ENCODE assay signal across 8 cellular contexts in genomic region chr1:39539252-39539790, GRCh38. TPM values are rescaled to one million over a fixed set of nuclear protein-coding genes. Genes with fewer than 3 reads are reported as not detected.
A peak's percentile ranks its signal among the peaks of the same experiment; 100 is the strongest.
DNase-seq lines count a peak whose midpoint lies in the region; ATAC-seq, FAIRE-seq and TF ChIP-seq lines count a peak whose summit lies in the region.

No MANE protein-coding gene starts in this region.

- TF ChIP-seq POLR2A in GM12891 (IDR thresholded peaks at IDR 0.05; ENCODE audit: low read depth, low read length), result no peak
- TF ChIP-seq POLR2A in NB4 (IDR thresholded peaks at IDR 0.05; ENCODE audit: extremely low read depth, insufficient read length), result no peak
- no peak for TF ChIP-seq POLR2A in GM12878 (IDR thresholded peaks at IDR 0.05; ENCODE audit: low read depth, low read length)
- no peak for TF ChIP-seq POLR2A in sigmoid colon (IDR thresholded peaks at IDR 0.05)

- POLR2A ChIA-PET in GM12878 (lab: Charles Lee), result no interaction called here

- peak; percentile 91 for FAIRE-seq in GM12891 (lab: Jason Lieb, UNC)
- peak; percentile 93 for FAIRE-seq in GM12878 (lab: Jason Lieb, UNC)

- H3K27ac ChIP-seq in GM12878 (ENCODE audit: control insufficient read depth, insufficient read depth) (no peak overlapping the region), sigmoid colon (no peak overlapping the region)

- RAD21 ChIA-PET in GM12878 (lab: Charles Lee; ENCODE audit: unreplicated experiment), result interaction anchor here (0.6 to 2.0 kb wide), 20 partner anchors 13 to 447 kb away, joined by 3 to 10 read pairs (median 4); no protein-coding TSS in a partner anchor

- H3K36me3 ChIP-seq in GM12878 (ENCODE audit: control insufficient read depth in 2 of 2, insufficient read depth in 2 of 2, low read length in 1 of 2) (peaks cover 2 to 7% of the 10 kb centered on the region in 2 experiments; a peak in 3 of 4 replicates), sigmoid colon (peaks cover 0 to 29% (median 2%) of the 10 kb centered on the region in 4 donors)

- no peak overlapping the region for H3K9ac ChIP-seq in GM12878 (ENCODE audit: control insufficient read depth, insufficient read depth, low read length)

- peaks cover 10% of the 10 kb centered on the region for H3K4me1 ChIP-seq in GM12878 (ENCODE audit: control insufficient read depth, insufficient read depth, low read length)
- H3K4me1 ChIP-seq in sigmoid colon, result peaks cover 0 to 5% (median 2%) of the 10 kb centered on the region in 4 donors

- no peaks in the 10 kb centered on the region for H3K9me3 ChIP-seq in GM12878 (replicated peaks; ENCODE audit: control insufficient read depth, insufficient read depth, low read length)
- H3K9me3 ChIP-seq in sigmoid colon, result no peaks in the 10 kb centered on the region

- no peak overlapping the region for H3K4me2 ChIP-seq in GM12878 (ENCODE audit: control insufficient read depth, insufficient read depth)

- WGBS in GM12878 (ENCODE audit: insufficient coverage, insufficient replicate concordance, low lambda C conversion rate, missing lambda C conversion rate), result 4% methylated on average over 5 of the region's 5 CpGs
- 7 to 13% methylated on average over 5 of the region's 5 CpGs for WGBS in sigmoid colon, 2 donors

- CTCF ChIA-PET in GM12878 (lab: Yijun Ruan, JAX), result interaction anchor here (0.6 to 3.7 kb wide), 55 partner anchors 8 to 502 kb away, joined by 3 to 27 read pairs (median 4); no protein-coding TSS in a partner anchor

- peak overlapping the region; percentile 68 for H2AFZ ChIP-seq in GM12878 (ENCODE audit: control insufficient read depth, low read depth, low read length)

- no TSS peak for BruUV-seq in GM12878 (replicated peaks; lab: Mats Ljungman, UMichigan)

- H3K79me2 ChIP-seq in GM12878 (ENCODE audit: control insufficient read depth, insufficient read depth, low read length), result no peaks in the 10 kb centered on the region

- TF ChIP-seq EP300 in GM12878 (IDR thresholded peaks at IDR 0.05; ENCODE audit: borderline replicate concordance in 1 of 2, control insufficient read depth in 1 of 2, low read depth in 2 of 2, low read length in 2 of 2) (no peak), sigmoid colon (IDR thresholded peaks at IDR 0.05) (no peak)

- peak; percentile 71 for DNase-seq in ACHN
- DNase-seq in GM12891 (ENCODE audit: insufficient read length, low spot score), result peak; percentile 64
- peak; percentile 73 for DNase-seq in NB4 (ENCODE audit: low read depth)
- peak; percentile 51 for DNase-seq in SKM-1 (lab: John Stamatoyannopoulos, UW; ENCODE audit: unreplicated experiment)
- DNase-seq in GM12878 (ENCODE audit: low read depth, low spot score), result peak; percentile 27
- DNase-seq in hypothalamus (lab: John Stamatoyannopoulos, UW), result peak in 46 of 51 donors; percentile 6 to 82 (median 49)
- peak; percentile 86 for DNase-seq in sigmoid colon

- no peaks in the 10 kb centered on the region for H4K20me1 ChIP-seq in GM12878 (ENCODE audit: control insufficient read depth, insufficient read depth)

- in situ Hi-C loops in ACHN (cut with HindIII; ENCODE audit: low pct_ligation_motif_present, low pct_unique_long_range_greater_than_20kb, low sequenced_read_pairs) (no loop called here), GM12878 (cut with MboI) (loop anchor here (5.0 kb wide), 2 partner anchors 52 to 442 kb away; no protein-coding TSS in a partner anchor)

- TF ChIP-seq CTCF in NB4 (IDR thresholded peaks at IDR 0.05; ENCODE audit: low read depth, low read length) (peak; percentile 84), GM12878 (IDR thresholded peaks at IDR 0.05 in 2 of 3, conservative IDR thresholded peaks at IDR 0.05 in 1 of 3; ENCODE audit: control insufficient read depth in 2 of 3, extremely low read depth in 1 of 3, insufficient read depth in 1 of 3, low read depth in 3 of 3, low read length in 3 of 3) (peak; percentile 89 to 91 (median 90)), sigmoid colon (IDR thresholded peaks at IDR 0.05) (peak; percentile 71 to 92 (median 80))

- peak; percentile 93 for TF ChIP-seq RAD21 in GM12878 (IDR thresholded peaks at IDR 0.05; ENCODE audit: insufficient read depth, low read depth, low read length)

- ATAC-seq in GM12878, result peak; percentile 100
- ATAC-seq in HG02852 (IDR thresholded peaks at IDR 0.05; ENCODE audit: unreplicated experiment), result no peak

- SMC1A ChIA-PET in GM12878 (lab: Charles Lee; ENCODE audit: uncharacterized antibody, unreplicated experiment), result interaction anchor here (0.7 to 2.8 kb wide), 25 partner anchors 11 to 442 kb away, joined by 3 to 12 read pairs (median 5); no protein-coding TSS in a partner anchor

- H3K27me3 ChIP-seq in GM12878 (replicated peaks in 1 of 2; ENCODE audit: control insufficient read depth in 2 of 2, insufficient read depth in 2 of 2, low read length in 1 of 2) (no peaks in the 10 kb centered on the region), sigmoid colon (no peaks in the 10 kb centered on the region)

- H3K4me3 ChIP-seq in NB4 (ENCODE audit: low read depth, low read length) (no peak overlapping the region), GM12878 (no peak overlapping the region), sigmoid colon (no peak overlapping the region)

- intact Hi-C loops in GM12878 (cut with micrococcal nuclease; ENCODE audit: unreplicated experiment), result loop anchor here (2.0 to 5.0 kb wide), 3 partner anchors 52 to 437 kb away; no protein-coding TSS in a partner anchor
- intact Hi-C loops in sigmoid colon (cut with DNase I), result loop anchor here (2.0 to 10.0 kb wide), 2 partner anchors 55 to 441 kb away; no protein-coding TSS in a partner anchor

TF ChIP-seq in GM12891, 5 proteins besides CTCF, POLR2A, EP300 and RAD21:
- TF ChIP-seq SPI1 (IDR thresholded peaks at IDR 0.05; ENCODE audit: low read depth, low read length) (no peak), TAF1 (IDR thresholded peaks at IDR 0.05; ENCODE audit: low read depth, low read length) (no peak), PAX5 (IDR thresholded peaks at IDR 0.05; ENCODE audit: insufficient read depth, low read length, severe bottlenecking) (no peak), POU2F2 (IDR thresholded peaks at IDR 0.05; ENCODE audit: low read depth, low read length) (no peak), POLR2AphosphoS5 (IDR thresholded peaks at IDR 0.05; ENCODE audit: low read depth, low read length) (no peak)

TF ChIP-seq in GM12878, 131 proteins besides CTCF, POLR2A, EP300 and RAD21 (continues in another document):
- TF ChIP-seq MEF2A (IDR thresholded peaks at IDR 0.05; ENCODE audit: insufficient read depth, low read depth, low read length), result peak; percentile 81; the same call in 1 of the 2 replicates
- TF ChIP-seq MEF2B (IDR thresholded peaks at IDR 0.05; ENCODE audit: partially characterized antibody, poor library complexity, severe bottlenecking), result peak; percentile 36
- peak; percentile 81 for TF ChIP-seq SMC3 (IDR thresholded peaks at IDR 0.05; ENCODE audit: borderline replicate concordance, low read length)
- peak; percentile 65 for TF ChIP-seq KLF5 (IDR thresholded peaks at IDR 0.05; ENCODE audit: partially characterized antibody)
- peak; percentile 53; the same call in 1 of the 2 replicates for TF ChIP-seq RUNX3 (IDR thresholded peaks at IDR 0.05; ENCODE audit: low read length)
- TF ChIP-seq ZSCAN29 (IDR thresholded peaks at IDR 0.05), result 0 out of 2 replicates have a peak, but pooled peaks have one; percentile 50
- TF ChIP-seq MAX (IDR thresholded peaks at IDR 0.05; ENCODE audit: low read depth, low read length), result no peak

RNA-seq across cellular contexts. Expression of gene PABPC4, which starts 37.3 kb away (rescaled TPM):
- 164 TPM for polyA plus RNA-seq in GM12891 (2012; ENCODE audit: low read depth, missing spikeins)
- total RNA-seq in GM12878 (2013; cell fraction: nucleolus; rRNA removed), result 284 and 295 TPM in 2 replicates
- total RNA-seq in GM12878 (2014; rRNA removed) (149 and 153 TPM in 2 replicates), GM12878 (2014; rRNA removed; fragmentation: Illumina TruSeq; extraction: Trizol) (117 and 120 TPM in 2 replicates), GM12878 (2021) (323 and 347 TPM in 2 replicates), sigmoid colon (100 to 1,000 TPM in 3 of 4 donors, 10 to 100 TPM in 1; 95.8 to 181 (median 127) TPM)
- polyA plus RNA-seq in GM12878 (2011; ENCODE audit: low read depth), result 365 TPM
- polyA plus RNA-seq in GM12878 (2011; rRNA removed) (123 and 126 TPM in 2 replicates), GM12878 (2014; fragmentation: Illumina TruSeq; extraction: Trizol) (229 and 320 TPM in 2 replicates), GM12878 (2014; fragmentation: Nextera tagmentation; extraction: Ambion mirVana) (10 to 100 TPM; 61.4 to 98.9 TPM), GM12878 (2014; rRNA removed) (157 and 163 TPM in 2 replicates), GM12878 (2016; fragmentation: Nextera tagmentation; extraction: Ambion mirVana) (10 to 100 TPM; 76.1 to 92.6 TPM), sigmoid colon (10 to 100 TPM; 37.9 to 76.7 (median 69.1) TPM)
- polyA plus RNA-seq in GM12878 (2011; cell fraction: cytosol; rRNA removed), result 134 and 144 TPM in 2 replicates
- polyA plus RNA-seq in GM12878 (2011; cell fraction: nucleus; rRNA removed), result 275 and 341 TPM in 2 replicates
- polyA plus RNA-seq in GM12878 (2012), result 346 and 447 TPM in 2 replicates
- polyA minus RNA-seq in GM12878 (2011; rRNA and poly(A)+ RNA removed), result 122 and 211 TPM in 2 replicates
- 126 and 132 TPM in 2 replicates for polyA minus RNA-seq in GM12878 (2011; cell fraction: cytosol; rRNA and poly(A)+ RNA removed)
- 54.6 and 101 TPM in 2 replicates for polyA minus RNA-seq in GM12878 (2011; cell fraction: nucleus; rRNA and poly(A)+ RNA removed)

RNA-seq across cellular contexts. Expression of gene BMP8A, which starts 47.9 kb away (rescaled TPM):
- polyA plus RNA-seq in GM12891 (2012; ENCODE audit: low read depth, missing spikeins), result 0.09 TPM
- not detected in 2 replicates for total RNA-seq in GM12878 (2013; cell fraction: nucleolus; rRNA removed)
- total RNA-seq in GM12878 (2014; rRNA removed) (0.22 TPM in 1 of 2 replicates, not detected in the other), GM12878 (2014; rRNA removed; fragmentation: Illumina TruSeq; extraction: Trizol) (not detected in 2 replicates), GM12878 (2021) (not detected in 2 replicates), sigmoid colon (1 to 10 TPM in 2 of 4 donors, under 1 TPM in 2; 0.27 to 3.2 (median 0.99) TPM)
- not detected for polyA plus RNA-seq in GM12878 (2011; ENCODE audit: low read depth)
- polyA plus RNA-seq in GM12878 (2011; rRNA removed) (not detected in 2 replicates), GM12878 (2014; fragmentation: Illumina TruSeq; extraction: Trizol) (not detected in 2 replicates), GM12878 (2014; fragmentation: Nextera tagmentation; extraction: Ambion mirVana) (not detected), GM12878 (2014; rRNA removed) (0.06 TPM in 1 of 2 replicates, not detected in the other), GM12878 (2016; fragmentation: Nextera tagmentation; extraction: Ambion mirVana) (not detected), sigmoid colon (under 1 TPM in 2 of 3 donors, not detected in 1; 0.60 to 0.79 TPM)
- polyA plus RNA-seq in GM12878 (2011; cell fraction: cytosol; rRNA removed), result not detected in 2 replicates
- not detected in 2 replicates for polyA plus RNA-seq in GM12878 (2011; cell fraction: nucleus; rRNA removed)
- polyA plus RNA-seq in GM12878 (2012), result 0.19 and 0.27 TPM in 2 replicates
- not detected in 2 replicates for polyA minus RNA-seq in GM12878 (2011; rRNA and poly(A)+ RNA removed)
- not detected in 2 replicates for polyA minus RNA-seq in GM12878 (2011; cell fraction: cytosol; rRNA and poly(A)+ RNA removed)
- not detected in 2 replicates for polyA minus RNA-seq in GM12878 (2011; cell fraction: nucleus; rRNA and poly(A)+ RNA removed)

Comparison
In these comparisons a context has a peak if more than half of its experiments do, and no peak if none do; other contexts are left out.
1. DNase-seq: peak in every context shown above with its lines; median percentile 86 in sigmoid colon; 73 in NB4; 71 in ACHN; 64 in GM12891; 51 in SKM-1; 49 in hypothalamus; 27 in GM12878.